Comparison of ENCODE assay signal across 14 cellular contexts in the genomic region with DNA sequence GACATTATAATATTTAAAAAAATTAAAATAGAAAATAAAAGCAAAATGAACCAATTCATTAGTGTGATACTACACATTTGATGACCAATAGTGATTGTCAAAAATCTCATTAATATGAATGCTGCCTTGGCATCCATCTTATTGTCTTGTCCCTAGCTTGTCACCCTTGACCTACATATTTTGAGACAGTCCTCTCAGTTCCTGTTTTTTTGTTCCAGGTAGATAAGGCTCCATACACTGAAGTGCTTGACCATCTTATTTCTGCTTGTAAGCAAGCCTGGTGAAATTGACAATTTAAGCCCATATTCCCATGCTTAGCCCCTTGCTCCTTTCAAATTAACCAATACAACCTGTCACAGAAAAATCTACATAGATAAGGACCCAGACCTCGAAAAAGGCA.
"Had no signal": no experiment of that assay in that cellular context is flagged by ENCODE, and none has a peak within 500 bp of the region (broad histone marks: within the 10 kb centered on the region; RNA-seq: fewer than 3 reads in every experiment).

No MANE protein-coding gene starts in this region.

- H3K4me1 ChIP-seq: SJCRH30 had no signal

- H3K27me3 ChIP-seq: SJCRH30 had no signal

- H3K9me3 ChIP-seq: SJCRH30 had no signal

- DNase-seq: KBM-7, NCI-H1417 treated with DMSO at 0.1 percent for 48 hours, NCI-H146, NCI-H1694 treated with DMSO at 0.1 percent for 48 hours, NCI-H2081, NCI-H2227 treated with DMSO at 0.1 percent for 48 hours, NCI-H526 treated with DMSO at 0.1 percent for 48 hours, NCI-H748 treated with DMSO at 0.1 percent for 48 hours, PC-3, SHP77 treated with DMSO at 0.1 percent for 48 hours had no signal

- H3K36me3 ChIP-seq: SJCRH30 had no signal

- H3K4me3 ChIP-seq: SJCRH30 had no signal

- H3K27ac ChIP-seq: SJCRH30 had no signal

- ATAC-seq: Panc1, PC-3, Right ventricle myocardium inferior, SK-N-SH treated with all-trans-retinoic acid at 6 μM for 48 hours had no signal
